Comparison of ENCODE assay signal across 1 cellular context in genomic region chr17:41118721-41119120, GRCh38.
TF ChIP-seq lines count a peak whose summit lies in the region.

No MANE protein-coding gene starts in this region.

TF ChIP-seq in SK-N-SH, 30 proteins besides CTCF, POLR2A, EP300 and RAD21 (continued from another document):
- no peak for TF ChIP-seq FOXJ3 (CRISPR knock-in tag; IDR thresholded peaks at IDR 0.05)
